9 cellular contexts compared by ENCODE assay signal in genomic region chr2:96531366-96531765, GRCh38. TPM values are rescaled to one million over a fixed set of nuclear protein-coding genes. Genes with fewer than 3 reads are reported as not detected.
DNase-seq lines count a peak whose midpoint lies in the region; ATAC-seq and TF ChIP-seq lines count a peak whose summit lies in the region.
"Had no signal": no experiment of that assay in that cellular context is flagged by ENCODE, and none has a peak within 500 bp of the region (broad histone marks: within the 10 kb centered on the region; RNA-seq: fewer than 3 reads in every experiment).

No MANE protein-coding gene starts in this region.

- no peak overlapping the region for H2BK5ac ChIP-seq in trophoblast cell (ENCODE audit: low read depth, low read length, poor library complexity)

- no peak overlapping the region for H4K12ac ChIP-seq in trophoblast cell (ENCODE audit: low read depth, low read length)

- H2AK5ac ChIP-seq in trophoblast cell (ENCODE audit: low read length) = no peak overlapping the region

- TF ChIP-seq CTCF in adrenal gland (IDR thresholded peaks at IDR 0.05) = no peak
- no peak for TF ChIP-seq CTCF in lung (IDR thresholded peaks at IDR 0.05; ENCODE audit: control extremely low read depth, extremely low read depth)
- no peak for TF ChIP-seq CTCF in tibial artery (IDR thresholded peaks at IDR 0.05)
- no peak for TF ChIP-seq CTCF in GM10248 (IDR thresholded peaks at IDR 0.05; ENCODE audit: control extremely low read depth, extremely low read depth, low read depth, missing control alignments)

- no peak for TF ChIP-seq POLR2A in adrenal gland (IDR thresholded peaks at IDR 0.05)

- H2BK120ac ChIP-seq in trophoblast cell (ENCODE audit: insufficient read depth, low read length, poor library complexity) = no peak overlapping the region

- no peak overlapping the region for H3K18ac ChIP-seq in trophoblast cell (ENCODE audit: low read length)

- no peaks in the 10 kb centered on the region for H3K36me3 Mint-ChIP-seq in activated CD8-positive, alpha-beta memory T cell treated with anti-CD3 and anti-CD28 coated beads, Interleukin-2, amount 10 ng/mL, durations not matched to agents 7 days and 5 days

- WGBS in adrenal gland, 4 donors = 83 to 87% (median 84%) methylated on average over 8 to 9 of the region's 9 CpGs
- 81 to 86% methylated on average over 9 of the region's 9 CpGs for WGBS in lung, 2 donors
- no CpG with 5 or more reads among the region's 9 CpGs for WGBS in trophoblast cell (ENCODE audit: extremely low coverage, insufficient coverage, insufficient read length)

- H3K14ac ChIP-seq in trophoblast cell (ENCODE audit: low read length) = no peak overlapping the region

- H3K4me1 ChIP-seq in adrenal gland (replicated peaks in 1 of 2) (peaks cover 8 to 42% of the 10 kb centered on the region in 2 donors), lung (ENCODE audit: control insufficient read depth in 2 of 2, insufficient read depth in 2 of 2, low read length in 2 of 2) (peaks cover 23 to 35% of the 10 kb centered on the region in 2 donors), tibial artery (peaks cover 10 to 89% (median 82%) of the 10 kb centered on the region in 4 donors), trophoblast cell (ENCODE audit: control insufficient read depth in 1 of 2, insufficient read depth in 2 of 2, low read length in 2 of 2) (peaks cover 0 to 5% of the 10 kb centered on the region in 2 experiments)

- H3K4me1 Mint-ChIP-seq in activated CD8-positive, alpha-beta memory T cell treated with anti-CD3 and anti-CD28 coated beads, Interleukin-2, amount 10 ng/mL, durations not matched to agents 7 days and 5 days = peaks cover 87% of the 10 kb centered on the region

- ATAC-seq in activated CD8-positive, alpha-beta memory T cell treated with anti-CD3 and anti-CD28 coated beads, Interleukin-2, amount 10 ng/mL, durations not matched to agents 7 days and 5 days = no peak
- no peak for ATAC-seq in lung (ENCODE audit: insufficient read depth, low FRiP score)

- no peak overlapping the region for H4K91ac ChIP-seq in trophoblast cell (ENCODE audit: low read depth, low read length)

- H3K79me1 ChIP-seq in trophoblast cell (ENCODE audit: low read length) = no peaks in the 10 kb centered on the region

- POLR2A ChIA-PET in GM10248 (lab: Yijun Ruan, JAX) = interaction anchor here (0.6 to 0.7 kb wide), 5 partner anchors 10 to 394 kb away, joined by 3 to 6 read pairs (median 4); no protein-coding TSS in a partner anchor

- peak overlapping the region; percentile 75 for H3K27ac Mint-ChIP-seq in activated CD8-positive, alpha-beta memory T cell treated with anti-CD3 and anti-CD28 coated beads, Interleukin-2, amount 10 ng/mL, durations not matched to agents 7 days and 5 days

- CTCF ChIA-PET in activated CD8-positive, alpha-beta memory T cell treated with anti-CD3 and anti-CD28 coated beads, Interleukin-2, amount 10 ng/mL, durations not matched to agents 7 days and 5 days (lab: Charles Lee) = interaction anchor here (0.9 to 2.2 kb wide), 5 partner anchors 22 to 123 kb away, joined by 3 to 14 read pairs (median 4); no protein-coding TSS in a partner anchor
- CTCF ChIA-PET in GM10248 (lab: Yijun Ruan, JAX) = interaction anchor here (1.1 to 26.6 kb wide), 7 partner anchors 10 to 418 kb away, joined by 3 to 349 read pairs (median 10); partner anchors contain the start of genes ARID5A and NEURL3

- no peak overlapping the region for H2AFZ ChIP-seq in trophoblast cell (ENCODE audit: insufficient read depth, low read length, poor library complexity)

- H3K4me2 ChIP-seq in trophoblast cell (ENCODE audit: low read length) = no peak overlapping the region

- no peak overlapping the region for H3K4ac ChIP-seq in trophoblast cell (ENCODE audit: low read depth, low read length)

- H3K79me2 ChIP-seq in trophoblast cell (ENCODE audit: control insufficient read depth, insufficient read depth, low read length, poor library complexity) = no peaks in the 10 kb centered on the region

- H2BK12ac ChIP-seq in trophoblast cell (ENCODE audit: low read length) = no peak overlapping the region

- no peaks in the 10 kb centered on the region for H3K9me3 Mint-ChIP-seq in activated CD8-positive, alpha-beta memory T cell treated with anti-CD3 and anti-CD28 coated beads, Interleukin-2, amount 10 ng/mL, durations not matched to agents 7 days and 5 days (ENCODE audit: low read depth)

- H3K27me3 ChIP-seq in adrenal gland = no peaks in the 10 kb centered on the region
- H3K27me3 ChIP-seq in lung (ENCODE audit: control insufficient read depth, insufficient read depth) = no peaks in the 10 kb centered on the region
- no peaks in the 10 kb centered on the region for H3K27me3 ChIP-seq in tibial artery
- peaks cover 17% of the 10 kb centered on the region for H3K27me3 ChIP-seq in trophoblast cell (ENCODE audit: insufficient read depth, low read length)

- H3K9me3 ChIP-seq in adrenal gland (replicated peaks in 1 of 3) = no peaks in the 10 kb centered on the region
- no peaks in the 10 kb centered on the region for H3K9me3 ChIP-seq in lung (ENCODE audit: control insufficient read depth in 2 of 2, insufficient read depth in 1 of 2, low read length in 1 of 2)
- H3K9me3 ChIP-seq in tibial artery = no peaks in the 10 kb centered on the region
- H3K9me3 ChIP-seq in trophoblast cell (ENCODE audit: insufficient read depth, low read depth, low read length) = peaks cover 2% of the 10 kb centered on the region

- H4K8ac ChIP-seq in trophoblast cell (ENCODE audit: low read depth, low read length) = no peak overlapping the region

- intact Hi-C loops in adrenal gland (cut with DNase I) (no loop called here), tibial artery (cut with DNase I; ENCODE audit: low total_unique reads) (loop anchor here (10.0 kb wide), 1 partner anchor 103 kb away; the partner anchor contains the start of gene KANSL3)

- no peak for DNase-seq in activated CD8-positive, alpha-beta memory T cell treated with anti-CD3 and anti-CD28 coated beads, Interleukin-2, amount 10 ng/mL, durations not matched to agents 7 days and 5 days
- DNase-seq in activated CD8-positive, alpha-beta memory T cell treated with anti-CD3 and anti-CD28 coated beads, Interleukin-2, amount 50 U/mL, for 48 hours = no peak
- peak in 3 of 7 donors; percentile 16 to 31 (median 19) for DNase-seq in adrenal gland
- DNase-seq in lung (ENCODE audit: low spot score) = no peak
- no peak for DNase-seq in tibial artery
- no peak for DNase-seq in NCI-H128 (lab: John Stamatoyannopoulos, UW; ENCODE audit: unreplicated experiment)
- no peak for DNase-seq in GM10248 (ENCODE audit: extremely low spot score)
- no peak for DNase-seq in trophoblast cell

- H3K27me3 Mint-ChIP-seq in activated CD8-positive, alpha-beta memory T cell treated with anti-CD3 and anti-CD28 coated beads, Interleukin-2, amount 10 ng/mL, durations not matched to agents 7 days and 5 days = no peaks in the 10 kb centered on the region

- H3K23ac ChIP-seq in trophoblast cell (ENCODE audit: low read length) = no peak overlapping the region

- peak overlapping the region in 1 of 4 donors; percentile 39 for H3K4me3 ChIP-seq in adrenal gland
- H3K4me3 ChIP-seq in lung = no peak overlapping the region
- peak overlapping the region; percentile 27 to 43 for H3K4me3 ChIP-seq in tibial artery
- H3K4me3 ChIP-seq in trophoblast cell (ENCODE audit: low read depth, low read length) = no peak overlapping the region

- peak overlapping the region; percentile 60 for H3K4me3 Mint-ChIP-seq in activated CD8-positive, alpha-beta memory T cell treated with anti-CD3 and anti-CD28 coated beads, Interleukin-2, amount 10 ng/mL, durations not matched to agents 7 days and 5 days

- H3K36me3 ChIP-seq in adrenal gland (replicated peaks in 1 of 2) (no peaks in the 10 kb centered on the region), lung (ENCODE audit: control insufficient read depth in 2 of 2, insufficient read depth in 2 of 2, low read length in 2 of 2) (no peaks in the 10 kb centered on the region), tibial artery (no peaks in the 10 kb centered on the region), trophoblast cell (ENCODE audit: control insufficient read depth in 1 of 2, insufficient read depth in 2 of 2, low read length in 2 of 2) (no peaks in the 10 kb centered on the region)

- H3K27ac ChIP-seq in adrenal gland = peak overlapping the region in 3 of 5 donors; percentile 63 to 90 (median 80)
- H3K27ac ChIP-seq in lung (ENCODE audit: low read depth in 1 of 2, low read length in 1 of 2) = peak overlapping the region; percentile 64 to 90
- H3K27ac ChIP-seq in tibial artery = peak overlapping the region; percentile 89 to 97
- H3K27ac ChIP-seq in trophoblast cell (ENCODE audit: low read depth, low read length) = no peak overlapping the region

- H3K9ac ChIP-seq in trophoblast cell (ENCODE audit: low read length) = no peak overlapping the region

RNA-seq across cellular contexts. Expression of gene ARID5A, which starts 5.2 kb away (rescaled TPM):
- 10 to 100 TPM; 57.9 to 70.5 TPM for total RNA-seq in activated CD8-positive, alpha-beta memory T cell treated with anti-CD3 and anti-CD28 coated beads, Interleukin-2, amount 10 ng/mL, durations not matched to agents 7 days and 5 days
- total RNA-seq in adrenal gland (10 to 100 TPM in 6 of 8 donors, 1 to 10 TPM in 2; 9.0 to 25.4 (median 14.3) TPM), lung (10 to 100 TPM; 12.5 to 33.5 TPM)
- polyA plus RNA-seq in adrenal gland (10 to 100 TPM in 2 of 3 donors, 1 to 10 TPM in 1; 1.3 to 39.6 (median 26.1) TPM), lung (10 to 100 TPM; 23.2 to 61.9 TPM)
- 1.3 and 1.4 TPM in 2 replicates for polyA plus RNA-seq in trophoblast cell (2013)

RNA-seq across cellular contexts. Expression of gene NEURL3, which starts 26.2 kb away (rescaled TPM):
- total RNA-seq in activated CD8-positive, alpha-beta memory T cell treated with anti-CD3 and anti-CD28 coated beads, Interleukin-2, amount 10 ng/mL, durations not matched to agents 7 days and 5 days = under 1 TPM; 0.38 to 0.52 TPM
- total RNA-seq in adrenal gland = under 1 TPM in 1 of 8 donors, not detected in 7; 0.41 TPM
- polyA plus RNA-seq in adrenal gland = under 1 TPM in 2 of 3 donors, not detected in 1; 0.03 to 0.24 TPM
- 1 to 10 TPM in 1 of 2 donors, under 1 TPM in 1; 0.31 to 1.1 TPM for total RNA-seq in lung
- polyA plus RNA-seq in lung = 1 to 10 TPM in 1 of 2 donors, under 1 TPM in 1; 0.24 to 2.1 TPM
- polyA plus RNA-seq in trophoblast cell (2013) = 0.47 and 0.51 TPM in 2 replicates
- total RNA-seq: SK-MEL-5 had no signal

Comparison
In these comparisons a context has a peak if more than half of its experiments do, and no peak if none do; other contexts are left out.
1. H3K4me3 ChIP-seq: peak in tibial artery (2 of 2); none in lung (single experiment) and trophoblast cell (single experiment).